Comparison of ENCODE assay signal across 13 cellular contexts in the genomic region with DNA sequence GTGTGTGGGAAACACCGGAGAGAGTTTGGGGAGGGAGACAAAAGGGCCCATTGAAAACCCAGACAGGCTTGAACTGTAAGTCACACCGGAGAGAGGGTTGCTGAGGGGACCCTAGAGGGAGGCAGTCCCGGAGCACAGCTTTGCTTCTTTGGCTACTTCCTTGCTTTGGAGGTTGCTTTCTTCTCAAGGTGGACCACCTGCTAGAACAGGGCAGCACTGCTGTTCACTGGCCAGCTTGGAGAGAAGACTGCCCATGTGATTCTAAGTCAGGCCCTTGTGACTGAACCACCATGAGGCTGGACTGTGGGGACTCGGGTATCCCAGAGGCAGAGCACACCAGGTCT. TPM values are rescaled to one million over a fixed set of nuclear protein-coding genes. Genes with fewer than 3 reads are reported as not detected.
DNase-seq lines count a peak whose midpoint lies in the region; ATAC-seq and TF ChIP-seq lines count a peak whose summit lies in the region.
"Had no signal": no experiment of that assay in that cellular context is flagged by ENCODE, and none has a peak within 500 bp of the region (broad histone marks: within the 10 kb centered on the region; RNA-seq: fewer than 3 reads in every experiment).

No MANE protein-coding gene starts in this region.

- H3K27ac ChIP-seq in thoracic aorta, result peak overlapping the region; percentile 85 to 93
- H3K27ac ChIP-seq: A549 had no signal

- no peak overlapping the region for H3K4me3 Mint-ChIP-seq in activated CD4-positive, alpha-beta T cell treated with anti-CD3 and anti-CD28 coated beads, Interleukin-2, amount 10 ng/mL, durations not matched to agents 7 days and 5 days
- H3K4me3 Mint-ChIP-seq in activated naive CD8-positive, alpha-beta T cell, result no peak overlapping the region
- H3K4me3 Mint-ChIP-seq: mesothelial cell of epicardium had no signal

- ATAC-seq in thoracic aorta (ENCODE audit: insufficient number of reproducible peaks, low FRiP score, low read depth) (no peak), GM19467 (IDR thresholded peaks at IDR 0.05; ENCODE audit: unreplicated experiment) (no peak)

- H3K36me3 ChIP-seq in mucosa of stomach (ENCODE audit: control insufficient read depth, insufficient read depth, low read length) (no peaks in the 10 kb centered on the region), thoracic aorta (no peaks in the 10 kb centered on the region)
- H3K36me3 ChIP-seq: upper lobe of left lung had no signal

- DNase-seq in activated CD4-positive, alpha-beta T cell treated with anti-CD3 and anti-CD28 coated beads, Interleukin-2, amount 10 ng/mL, durations not matched to agents 7 days and 5 days, result no peak
- DNase-seq in activated CD4-positive, alpha-beta T cell treated with anti-CD3 and anti-CD28 coated beads, Interleukin-2, amount 50 U/mL, for 1 hour, result no peak
- DNase-seq in thoracic aorta (ENCODE audit: low spot score) (no peak), NCI-H1092 treated with DMSO at 0.1 percent for 48 hours (lab: John Stamatoyannopoulos, UW) (no peak), head of caudate nucleus (no peak)
- DNase-seq: activated naive CD4-positive, alpha-beta T cell treated with Interleukin-2 at 50 U/mL for 16 hours; NCI-H2171; upper lobe of left lung had no signal

- H3K4me1 ChIP-seq in mucosa of stomach (ENCODE audit: control insufficient read depth, insufficient read depth, low read length) (peaks cover 5% of the 10 kb centered on the region), thoracic aorta (ENCODE audit: control insufficient read depth in 1 of 2, low read depth in 2 of 2) (peaks cover 12 to 78% of the 10 kb centered on the region in 2 donors)
- H3K4me1 ChIP-seq: A549, upper lobe of left lung had no signal

- no peak overlapping the region for H3K4me3 ChIP-seq in mucosa of stomach (ENCODE audit: low read length)
- peak overlapping the region; percentile 76 for H3K4me3 ChIP-seq in thoracic aorta
- H3K4me3 ChIP-seq: A549, upper lobe of left lung had no signal

- TF ChIP-seq CTCF in thoracic aorta (IDR thresholded peaks at IDR 0.05), result no peak

- no peaks in the 10 kb centered on the region for H3K9me3 Mint-ChIP-seq in activated CD4-positive, alpha-beta T cell treated with anti-CD3 and anti-CD28 coated beads, Interleukin-2, amount 10 ng/mL, durations not matched to agents 7 days and 5 days
- no peaks in the 10 kb centered on the region for H3K9me3 Mint-ChIP-seq in activated naive CD8-positive, alpha-beta T cell (ENCODE audit: low read depth)
- H3K9me3 Mint-ChIP-seq: mesothelial cell of epicardium had no signal

- H3K36me3 Mint-ChIP-seq in activated CD4-positive, alpha-beta T cell treated with anti-CD3 and anti-CD28 coated beads, Interleukin-2, amount 10 ng/mL, durations not matched to agents 7 days and 5 days (ENCODE audit: low read depth), result no peaks in the 10 kb centered on the region
- no peaks in the 10 kb centered on the region for H3K36me3 Mint-ChIP-seq in activated naive CD8-positive, alpha-beta T cell
- H3K36me3 Mint-ChIP-seq: mesothelial cell of epicardium had no signal

- H3K27me3 Mint-ChIP-seq in activated CD4-positive, alpha-beta T cell treated with anti-CD3 and anti-CD28 coated beads, Interleukin-2, amount 10 ng/mL, durations not matched to agents 7 days and 5 days, result peaks cover 2% of the 10 kb centered on the region
- H3K27me3 Mint-ChIP-seq in activated naive CD8-positive, alpha-beta T cell, result no peaks in the 10 kb centered on the region

- H3K9ac ChIP-seq in mucosa of stomach (ENCODE audit: low read length), result peak overlapping the region; percentile 7

- H3K27me3 ChIP-seq in mucosa of stomach (ENCODE audit: control insufficient read depth, insufficient read depth, low read length), result no peaks in the 10 kb centered on the region
- H3K27me3 ChIP-seq in thoracic aorta (replicated peaks; ENCODE audit: insufficient read depth), result no peaks in the 10 kb centered on the region
- H3K27me3 ChIP-seq: upper lobe of left lung had no signal

- CTCF ChIA-PET in activated CD4-positive, alpha-beta T cell treated with anti-CD3 and anti-CD28 coated beads, Interleukin-2, amount 10 ng/mL, durations not matched to agents 7 days and 5 days (lab: Charles Lee), result interaction anchor here (0.6 to 2.2 kb wide), 5 partner anchors 11 to 217 kb away, joined by 3 to 7 read pairs (median 4); no protein-coding TSS in a partner anchor

- intact Hi-C loops in head of caudate nucleus (cut with DNase I), result no loop called here

- peaks cover 50% of the 10 kb centered on the region for H3K4me1 Mint-ChIP-seq in activated CD4-positive, alpha-beta T cell treated with anti-CD3 and anti-CD28 coated beads, Interleukin-2, amount 10 ng/mL, durations not matched to agents 7 days and 5 days
- H3K4me1 Mint-ChIP-seq in activated naive CD8-positive, alpha-beta T cell (ENCODE audit: low read depth), result peaks cover 25% of the 10 kb centered on the region

- POLR2A ChIA-PET in activated CD4-positive, alpha-beta T cell treated with anti-CD3 and anti-CD28 coated beads, Interleukin-2, amount 10 ng/mL, durations not matched to agents 7 days and 5 days (lab: Charles Lee), result no interaction called here

- H3K27ac Mint-ChIP-seq in activated CD4-positive, alpha-beta T cell treated with anti-CD3 and anti-CD28 coated beads, Interleukin-2, amount 10 ng/mL, durations not matched to agents 7 days and 5 days, result peak overlapping the region; percentile 87
- peak overlapping the region; percentile 89 for H3K27ac Mint-ChIP-seq in activated naive CD8-positive, alpha-beta T cell
- H3K27ac Mint-ChIP-seq: mesothelial cell of epicardium had no signal

- H3K9me3 ChIP-seq in mucosa of stomach (ENCODE audit: control insufficient read depth, low read length) (no peaks in the 10 kb centered on the region), thoracic aorta (no peaks in the 10 kb centered on the region)
- H3K9me3 ChIP-seq: A549, upper lobe of left lung had no signal

RNA-seq across cellular contexts. Expression of a gene that starts 4.4 kb away (rescaled TPM):
- not detected for total RNA-seq in activated CD4-positive, alpha-beta T cell treated with anti-CD3 and anti-CD28 coated beads, Interleukin-2, amount 10 ng/mL, durations not matched to agents 7 days and 5 days
- total RNA-seq in thoracic aorta, result 100 to 1,000 TPM; 251 to 325 TPM

RNA-seq across cellular contexts. Expression of a gene that starts 29.5 kb away (rescaled TPM):
- total RNA-seq in activated CD4-positive, alpha-beta T cell treated with anti-CD3 and anti-CD28 coated beads, Interleukin-2, amount 10 ng/mL, durations not matched to agents 7 days and 5 days, result 10 to 100 TPM; 64.1 to 72.3 TPM
- 10 to 100 TPM; 20.8 to 36.2 TPM for total RNA-seq in thoracic aorta

Comparison
In these comparisons a context has a peak if more than half of its experiments do, and no peak if none do; other contexts are left out.
1. RNA of a gene that starts 4.4 kb away (total RNA-seq): 251 to 325 TPM in thoracic aorta; not detected in activated CD4-positive, alpha-beta T cell treated with anti-CD3 and anti-CD28 coated beads, Interleukin-2, amount 10 ng/mL, durations not matched to agents 7 days and 5 days; every median in the first group is over 100 times any median in the second.